In genomic region chr15:80777137-80777536, GRCh38 we compare ENCODE assay signal across 11 cellular contexts. TPM values are rescaled to one million over a fixed set of nuclear protein-coding genes. Genes with fewer than 3 reads are reported as not detected.
DNase-seq lines count a peak whose midpoint lies in the region; ATAC-seq and TF ChIP-seq lines count a peak whose summit lies in the region.
"Had no signal": no experiment of that assay in that cellular context is flagged by ENCODE, and none has a peak within 500 bp of the region (broad histone marks: within the 10 kb centered on the region; RNA-seq: fewer than 3 reads in every experiment).

No MANE protein-coding gene starts in this region.

- POLR2A ChIA-PET in HEK293T (lab: Yijun Ruan, JAX), result interaction anchor here (1.3 kb wide), 1 partner anchor 82 kb away, joined by 8 read pairs; the partner anchor contains the start of gene ABHD17C

- in situ Hi-C loops in brain microvascular endothelial cell (cut with HindIII; ENCODE audit: low pct_ligation_motif_present, low sequenced_read_pairs), result no loop called here

- CTCF ChIA-PET in HEK293T (lab: Yijun Ruan, JAX), result interaction anchor here (0.6 to 4.5 kb wide), 29 partner anchors 8 to 489 kb away, joined by 3 to 56 read pairs (median 4); no protein-coding TSS in a partner anchor

- no peak for TF ChIP-seq CTCF in brain microvascular endothelial cell (IDR thresholded peaks at IDR 0.05; ENCODE audit: low read depth, low read length, missing control alignments)
- TF ChIP-seq CTCF in smooth muscle cell (IDR thresholded peaks at IDR 0.05; ENCODE audit: borderline replicate concordance, insufficient read depth, poor library complexity, severe bottlenecking), result no peak
- no peak for TF ChIP-seq CTCF in thyroid gland (IDR thresholded peaks at IDR 0.05)

- intact Hi-C loops in left colon (cut with DNase I, micrococcal nuclease) (loop anchor here in 1 of 2 donors (5.0 kb wide), 2 partner anchors 210 to 320 kb away; no protein-coding TSS in a partner anchor), thyroid gland (cut with DNase I) (loop anchor here (5.0 to 10.0 kb wide), 4 partner anchors 152 to 320 kb away; no protein-coding TSS in a partner anchor)

- TF ChIP-seq POLR2A in thyroid gland (IDR thresholded peaks at IDR 0.05), result no peak

- peaks cover 9% of the 10 kb centered on the region for H4K20me1 ChIP-seq in smooth muscle cell (ENCODE audit: low read depth)

- H3K9ac ChIP-seq in smooth muscle cell (ENCODE audit: low read depth), result no peak overlapping the region
- H3K9ac ChIP-seq: neural progenitor cell had no signal

- no peak overlapping the region for H3K4me2 ChIP-seq in smooth muscle cell
- H3K4me2 ChIP-seq: neural progenitor cell had no signal

- H3K27me3 ChIP-seq in brain microvascular endothelial cell (replicated peaks), result no peaks in the 10 kb centered on the region
- peaks cover 34% of the 10 kb centered on the region for H3K27me3 ChIP-seq in smooth muscle cell (ENCODE audit: low read depth)
- no peaks in the 10 kb centered on the region for H3K27me3 ChIP-seq in thyroid gland

- no peak overlapping the region for H3K4me3 ChIP-seq in brain microvascular endothelial cell (ENCODE audit: low read depth, low read length)
- no peak overlapping the region for H3K4me3 ChIP-seq in smooth muscle cell
- H3K4me3 ChIP-seq in thyroid gland (replicated peaks in 1 of 3), result no peak overlapping the region
- H3K4me3 ChIP-seq: neural progenitor cell had no signal

- no peaks in the 10 kb centered on the region for H3K79me2 ChIP-seq in smooth muscle cell (ENCODE audit: low read depth)

- peaks cover 12% of the 10 kb centered on the region for H3K4me1 ChIP-seq in smooth muscle cell (ENCODE audit: low read depth)
- H3K4me1 ChIP-seq in thyroid gland, result peaks cover 18 to 38% of the 10 kb centered on the region in 2 donors

- peak; percentile 73 for DNase-seq in AG08396 (ENCODE audit: low spot score)
- DNase-seq in LHCN-M2 (ENCODE audit: low read depth), result peak; percentile 91
- peak; percentile 80 for DNase-seq in brain microvascular endothelial cell
- peak; percentile 60 to 66 for DNase-seq in left colon
- DNase-seq in smooth muscle cell (lab: John Stamatoyannopoulos, UW; ENCODE audit: unreplicated experiment), result no peak
- DNase-seq in HEK293T (ENCODE audit: extremely low spot score), result no peak
- no peak for DNase-seq in thyroid gland

- H3K27ac ChIP-seq in brain microvascular endothelial cell (no peak overlapping the region), smooth muscle cell (ENCODE audit: low read depth) (no peak overlapping the region), thyroid gland (no peak overlapping the region)
- H3K27ac ChIP-seq: neural progenitor cell had no signal

- H3K36me3 ChIP-seq in brain microvascular endothelial cell (replicated peaks), result no peaks in the 10 kb centered on the region
- H3K36me3 ChIP-seq in smooth muscle cell (ENCODE audit: low read depth), result no peaks in the 10 kb centered on the region
- no peaks in the 10 kb centered on the region for H3K36me3 ChIP-seq in thyroid gland
- H3K36me3 ChIP-seq: neural progenitor cell had no signal

- H2AFZ ChIP-seq in smooth muscle cell (ENCODE audit: low read depth), result no peak overlapping the region
- H2AFZ ChIP-seq: neural progenitor cell had no signal

- 79% methylated on average over 8 of the region's 8 CpGs for WGBS in smooth muscle cell (ENCODE audit: low lambda C conversion rate)
- 53 to 66% methylated on average over 8 of the region's 8 CpGs for WGBS in thyroid gland, 2 donors

- no peaks in the 10 kb centered on the region for H3F3A ChIP-seq in smooth muscle cell (ENCODE audit: low read depth)

- ATAC-seq in left colon, result peak; percentile 68
- no peak for ATAC-seq in HG02623 (IDR thresholded peaks at IDR 0.05; ENCODE audit: unreplicated experiment)
- ATAC-seq: activated naive CD8-positive, alpha-beta T cell treated with anti-CD3 and anti-CD28 coated beads, Interleukin-2, amount 50 U/mL, for 24 hours had no signal

- H3K9me3 ChIP-seq in smooth muscle cell (replicated peaks; ENCODE audit: low read depth) (no peaks in the 10 kb centered on the region), thyroid gland (no peaks in the 10 kb centered on the region)

TF ChIP-seq in HEK293T, 16 proteins besides CTCF, POLR2A, EP300 and RAD21:
- TF ChIP-seq, protein P1, sequence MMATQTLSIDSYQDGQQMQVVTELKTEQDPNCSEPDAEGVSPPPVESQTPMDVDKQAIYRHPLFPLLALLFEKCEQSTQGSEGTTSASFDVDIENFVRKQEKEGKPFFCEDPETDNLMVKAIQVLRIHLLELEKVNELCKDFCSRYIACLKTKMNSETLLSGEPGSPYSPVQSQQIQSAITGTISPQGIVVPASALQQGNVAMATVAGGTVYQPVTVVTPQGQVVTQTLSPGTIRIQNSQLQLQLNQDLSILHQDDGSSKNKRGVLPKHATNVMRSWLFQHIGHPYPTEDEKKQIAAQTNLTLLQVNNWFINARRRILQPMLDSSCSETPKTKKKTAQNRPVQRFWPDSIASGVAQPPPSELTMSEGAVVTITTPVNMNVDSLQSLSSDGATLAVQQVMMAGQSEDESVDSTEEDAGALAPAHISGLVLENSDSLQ (IDR thresholded peaks at IDR 0.05), result no peak
- no peak for TF ChIP-seq NFRKB (IDR thresholded peaks at IDR 0.05)
- no peak for TF ChIP-seq TARDBP (IDR thresholded peaks at IDR 0.05)
- no peak for TF ChIP-seq FOXK2 (IDR thresholded peaks at IDR 0.05)
- no peak for TF ChIP-seq HDGF (IDR thresholded peaks at IDR 0.05; ENCODE audit: borderline replicate concordance)
- no peak for TF ChIP-seq SP1 (IDR thresholded peaks at IDR 0.05)
- no peak for TF ChIP-seq FOXA1 (IDR thresholded peaks at IDR 0.05)
- TF ChIP-seq CTBP1 (IDR thresholded peaks at IDR 0.05; ENCODE audit: borderline replicate concordance), result no peak
- TF ChIP-seq L3MBTL2 (conservative IDR thresholded peaks at IDR 0.05), result no peak
- no peak for TF ChIP-seq SUZ12 (IDR thresholded peaks at IDR 0.05)
- no peak for TF ChIP-seq LEF1 (IDR thresholded peaks at IDR 0.05; ENCODE audit: borderline replicate concordance)
- no peak for TF ChIP-seq ELF4 (IDR thresholded peaks at IDR 0.05)
- TF ChIP-seq ZNF384 (IDR thresholded peaks at IDR 0.05), result no peak
- no peak for TF ChIP-seq BHLHE40 (IDR thresholded peaks at IDR 0.05; ENCODE audit: borderline replicate concordance)

RNA-seq across cellular contexts. Expression of gene CEMIP, which starts 2.0 kb away (rescaled TPM):
- 1.5 and 4.5 TPM in 2 replicates for total RNA-seq in LHCN-M2 (2014; rRNA removed)
- 47.8 TPM for polyA plus RNA-seq in LHCN-M2 (2012)
- total RNA-seq in left colon, result 1 to 10 TPM; 1.1 to 1.7 TPM
- 1.2 and 1.9 TPM in 2 replicates for total RNA-seq in smooth muscle cell
- 0.82 and 1.9 TPM in 2 replicates for polyA plus RNA-seq in smooth muscle cell
- total RNA-seq in thyroid gland, result 1 to 10 TPM in 2 of 4 donors, under 1 TPM in 2; 0.11 to 2.0 (median 0.98) TPM
- total RNA-seq: CD4-positive, alpha-beta T cell had no signal

Comparison
In these comparisons a context has a peak if more than half of its experiments do, and no peak if none do; other contexts are left out.
1. DNase-seq: peak in AG08396 (single experiment), LHCN-M2 (single experiment), brain microvascular endothelial cell (single experiment) and left colon (2 of 2); none in smooth muscle cell (single experiment), HEK293T (single experiment) and thyroid gland (0 of 2).